ENCODE assay signal across 29 cellular contexts in genomic region chr3:94304953-94305352, GRCh38.
"Had no signal": no experiment of that assay in that cellular context is flagged by ENCODE, and none has a peak within 500 bp of the region (broad histone marks: within the 10 kb centered on the region; RNA-seq: fewer than 3 reads in every experiment).

No MANE protein-coding gene starts in this region.

- H3K27me3 Mint-ChIP-seq: naive thymus-derived CD4-positive, alpha-beta T cell; progenitor cell of endocrine pancreas; stimulated activated naive B cell treated with anti-CD40 and anti-IgM and Interleukin-4, amounts not matched to agents 10 μg/mL and 1 μg/mL and 100 μg/mL, for 72 hours had no signal

- H3K4me1 ChIP-seq: adrenal gland had no signal

- FAIRE-seq: TTC549 had no signal

- H3K4me3 Mint-ChIP-seq: activated naive CD8-positive, alpha-beta T cell; activated T-cell treated with anti-CD3 and anti-CD28 coated beads, Interleukin-2, amount 50 U/mL, for 72 hours; naive thymus-derived CD4-positive, alpha-beta T cell; stimulated activated naive B cell treated with anti-CD40 and anti-IgM and Interleukin-4, amounts not matched to agents 10 μg/mL and 1 μg/mL and 100 μg/mL, for 72 hours; T-helper 1 cell treated with Interleukin-12 subunit alpha and Interleukin-12 subunit beta and Interleukin-4 antibody, amounts not matched to agents 30 μg/mL and 1 μg/mL, for 36 hours had no signal

- DNase-seq: activated CD4-positive, alpha-beta T cell treated with anti-CD3 and anti-CD28 coated beads for 4 hours; activated CD4-positive, alpha-beta T cell treated with anti-CD3 and anti-CD28 coated beads, Interleukin-2, amount 50 U/mL, for 4 hours; activated naive CD4-positive, alpha-beta T cell treated with Interleukin-2 at 50 U/mL for 16 hours; activated T-cell treated with anti-CD3 and anti-CD28 coated beads for 4 hours; activated T-cell treated with anti-CD3 and anti-CD28 coated beads, Interleukin-2, amount 50 U/mL, for 72 hours; adrenal gland; brain microvascular endothelial cell; caudate nucleus; foreskin fibroblast; heart right ventricle; kidney glomerular epithelial cell; naive thymus-derived CD4-positive, alpha-beta T cell; ovary; stimulated activated CD4-positive, alpha-beta T cell treated with anti-CD3 and anti-CD28 coated beads, Interleukin-15, amount 100 ng/mL, for 24 hours; stimulated activated CD4-positive, alpha-beta T cell treated with anti-CD3 and anti-CD28 coated beads, Interleukin-2, amount 100 ng/mL, for 24 hours; stimulated activated naive B cell treated with anti-CD40 and anti-IgM and Interleukin-4, amounts not matched to agents 10 μg/mL and 1 μg/mL and 100 μg/mL, for 72 hours; stomach; T-helper 9 cell; tibial artery; upper lobe of right lung had no signal

- H3K36me3 Mint-ChIP-seq: activated naive CD8-positive, alpha-beta T cell; naive thymus-derived CD4-positive, alpha-beta T cell; stimulated activated naive B cell treated with anti-CD40 and anti-IgM and Interleukin-4, amounts not matched to agents 10 μg/mL and 1 μg/mL and 100 μg/mL, for 72 hours had no signal

- H3K9me3 Mint-ChIP-seq: activated T-cell treated with anti-CD3 and anti-CD28 coated beads, Interleukin-2, amount 50 U/mL, for 72 hours; T-helper 1 cell treated with Interleukin-12 subunit alpha and Interleukin-12 subunit beta and Interleukin-4 antibody, amounts not matched to agents 30 μg/mL and 1 μg/mL, for 36 hours had no signal

- H3K9me3 ChIP-seq: adrenal gland, ascending aorta, heart right ventricle, ovary, stomach, suprapubic skin, tibial artery, upper lobe of right lung had no signal

- H3K27ac Mint-ChIP-seq: activated naive CD8-positive, alpha-beta T cell; activated T-cell treated with anti-CD3 and anti-CD28 coated beads, Interleukin-2, amount 50 U/mL, for 72 hours; naive thymus-derived CD4-positive, alpha-beta T cell; progenitor cell of endocrine pancreas; stimulated activated naive B cell treated with anti-CD40 and anti-IgM and Interleukin-4, amounts not matched to agents 10 μg/mL and 1 μg/mL and 100 μg/mL, for 72 hours; T-helper 1 cell treated with Interleukin-12 subunit alpha and Interleukin-12 subunit beta and Interleukin-4 antibody, amounts not matched to agents 30 μg/mL and 1 μg/mL, for 36 hours had no signal

- H3K27me3 ChIP-seq: adrenal gland, ascending aorta, brain microvascular endothelial cell, heart right ventricle, ovary, stomach, suprapubic skin, tibial artery, upper lobe of right lung had no signal

- H3K4me3 ChIP-seq: adrenal gland, ascending aorta, heart right ventricle, ovary, stomach, suprapubic skin, tibial artery, upper lobe of right lung had no signal

- H3K4me1 Mint-ChIP-seq: naive thymus-derived CD4-positive, alpha-beta T cell; stimulated activated naive B cell treated with anti-CD40 and anti-IgM and Interleukin-4, amounts not matched to agents 10 μg/mL and 1 μg/mL and 100 μg/mL, for 72 hours had no signal

- H3K27ac ChIP-seq: adrenal gland, ascending aorta, brain microvascular endothelial cell, heart right ventricle, ovary, stomach, suprapubic skin, upper lobe of right lung, VCaP had no signal

- H3K36me3 ChIP-seq: adrenal gland, ascending aorta, brain microvascular endothelial cell, heart right ventricle, ovary, stomach, suprapubic skin, tibial artery, upper lobe of right lung had no signal

- ATAC-seq: activated T-cell treated with anti-CD3 and anti-CD28 coated beads, Interleukin-2, amount 50 U/mL, for 72 hours; esophagus mucosa; left lobe of liver; naive thymus-derived CD4-positive, alpha-beta T cell; stimulated activated naive B cell treated with anti-CD40 and anti-IgM and Interleukin-4, amounts not matched to agents 10 μg/mL and 1 μg/mL and 100 μg/mL, for 72 hours; upper lobe of right lung had no signal
